ENCODE assay signal across 1 cellular context in the genomic region with DNA sequence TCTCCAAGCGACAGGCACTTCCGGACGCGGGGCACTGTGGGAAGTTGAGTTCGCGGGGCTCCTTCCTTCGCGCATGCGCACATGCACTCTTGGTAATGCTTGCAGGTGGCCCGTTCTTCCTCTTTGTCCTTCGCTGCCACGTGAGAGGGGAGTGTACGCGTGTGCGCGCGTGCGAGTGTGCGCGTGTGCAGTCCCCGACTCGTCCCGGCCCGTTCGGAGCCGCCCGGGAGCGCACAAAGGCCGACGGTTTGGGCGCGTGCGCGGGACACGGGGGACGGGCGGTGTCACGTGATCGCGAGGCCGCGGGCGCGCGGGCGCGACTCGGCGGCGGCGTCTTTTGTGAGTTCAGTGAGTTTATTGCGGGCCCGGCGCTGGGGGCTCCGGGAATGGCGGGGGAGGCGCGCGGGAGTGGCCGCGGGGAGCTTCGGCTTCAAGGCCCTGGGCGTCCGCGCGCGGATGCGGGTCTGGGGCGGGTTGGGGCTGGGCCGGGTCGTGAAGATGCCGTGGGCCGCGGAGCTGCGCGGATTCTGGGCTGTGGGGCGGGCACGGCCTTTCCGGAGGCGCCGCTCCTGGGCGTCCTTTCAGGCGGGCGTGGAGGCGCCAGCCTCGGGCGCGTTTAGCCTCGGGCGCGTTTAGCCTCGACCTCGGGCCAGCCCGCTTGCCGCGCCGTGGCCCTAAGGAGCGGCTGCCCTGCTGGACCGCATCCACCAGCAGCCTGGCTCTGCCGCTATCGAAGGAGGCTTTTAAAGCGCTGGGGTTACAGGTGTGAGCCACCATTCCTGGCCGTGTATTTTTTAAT.
TF ChIP-seq lines count a peak whose summit lies in the region.

A gene (plus strand): TSS at position 303 of the 799 bp plus-strand sequence. CDS start 3,959 bp downstream, outside the sequence.

TF ChIP-seq in K562, 482 proteins besides CTCF, POLR2A, EP300 and RAD21 (continued from another document and continues in another):
- TF ChIP-seq, protein P1, sequence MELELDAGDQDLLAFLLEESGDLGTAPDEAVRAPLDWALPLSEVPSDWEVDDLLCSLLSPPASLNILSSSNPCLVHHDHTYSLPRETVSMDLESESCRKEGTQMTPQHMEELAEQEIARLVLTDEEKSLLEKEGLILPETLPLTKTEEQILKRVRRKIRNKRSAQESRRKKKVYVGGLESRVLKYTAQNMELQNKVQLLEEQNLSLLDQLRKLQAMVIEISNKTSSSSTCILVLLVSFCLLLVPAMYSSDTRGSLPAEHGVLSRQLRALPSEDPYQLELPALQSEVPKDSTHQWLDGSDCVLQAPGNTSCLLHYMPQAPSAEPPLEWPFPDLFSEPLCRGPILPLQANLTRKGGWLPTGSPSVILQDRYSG (tag; conservative IDR thresholded peaks at IDR 0.05; ENCODE audit: low read depth) = no peak
- TF ChIP-seq TARDBP (IDR thresholded peaks at IDR 0.05) = peak; percentile 62; the same call in 1 of the 2 replicates
- no peak for TF ChIP-seq GTF2F1 (IDR thresholded peaks at IDR 0.05; ENCODE audit: low read depth, low read length)
- peak; percentile 80 for TF ChIP-seq SAFB (IDR thresholded peaks at IDR 0.05; ENCODE audit: borderline replicate concordance, low read depth, low read length)
- peak; percentile 84 for TF ChIP-seq ELF1 (tag; IDR thresholded peaks at IDR 0.05)
- TF ChIP-seq HDAC2 (IDR thresholded peaks at IDR 0.05) = 0 out of 2 replicates have a peak, but pooled peaks have one; percentile 9
- TF ChIP-seq CCNT2 (IDR thresholded peaks at IDR 0.05; ENCODE audit: borderline replicate concordance, extremely low read depth, insufficient read length, low read depth, low read length) = peak; percentile 82
- TF ChIP-seq CAMTA2 (CRISPR knock-in tag; conservative IDR thresholded peaks at IDR 0.05) = 0 out of 2 replicates have a peak, but pooled peaks have one; percentile 45
- TF ChIP-seq FOXJ2 (tag; IDR thresholded peaks at IDR 0.05) = 0 out of 2 replicates have a peak, but pooled peaks have one; percentile 43
- TF ChIP-seq, protein P2, sequence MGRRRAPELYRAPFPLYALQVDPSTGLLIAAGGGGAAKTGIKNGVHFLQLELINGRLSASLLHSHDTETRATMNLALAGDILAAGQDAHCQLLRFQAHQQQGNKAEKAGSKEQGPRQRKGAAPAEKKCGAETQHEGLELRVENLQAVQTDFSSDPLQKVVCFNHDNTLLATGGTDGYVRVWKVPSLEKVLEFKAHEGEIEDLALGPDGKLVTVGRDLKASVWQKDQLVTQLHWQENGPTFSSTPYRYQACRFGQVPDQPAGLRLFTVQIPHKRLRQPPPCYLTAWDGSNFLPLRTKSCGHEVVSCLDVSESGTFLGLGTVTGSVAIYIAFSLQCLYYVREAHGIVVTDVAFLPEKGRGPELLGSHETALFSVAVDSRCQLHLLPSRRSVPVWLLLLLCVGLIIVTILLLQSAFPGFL (CRISPR knock-in tag; IDR thresholded peaks at IDR 0.05) = no peak
- TF ChIP-seq RBFOX2 (IDR thresholded peaks at IDR 0.05; ENCODE audit: low read depth, low read length) = peak; percentile 96
- TF ChIP-seq, protein P3, sequence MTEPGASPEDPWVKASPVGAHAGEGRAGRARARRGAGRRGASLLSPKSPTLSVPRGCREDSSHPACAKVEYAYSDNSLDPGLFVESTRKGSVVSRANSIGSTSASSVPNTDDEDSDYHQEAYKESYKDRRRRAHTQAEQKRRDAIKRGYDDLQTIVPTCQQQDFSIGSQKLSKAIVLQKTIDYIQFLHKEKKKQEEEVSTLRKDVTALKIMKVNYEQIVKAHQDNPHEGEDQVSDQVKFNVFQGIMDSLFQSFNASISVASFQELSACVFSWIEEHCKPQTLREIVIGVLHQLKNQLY (CRISPR knock-in tag; conservative IDR thresholded peaks at IDR 0.05) = peak; percentile 76 to 94; a peak in 2 of 4 replicates
- TF ChIP-seq, protein P4, sequence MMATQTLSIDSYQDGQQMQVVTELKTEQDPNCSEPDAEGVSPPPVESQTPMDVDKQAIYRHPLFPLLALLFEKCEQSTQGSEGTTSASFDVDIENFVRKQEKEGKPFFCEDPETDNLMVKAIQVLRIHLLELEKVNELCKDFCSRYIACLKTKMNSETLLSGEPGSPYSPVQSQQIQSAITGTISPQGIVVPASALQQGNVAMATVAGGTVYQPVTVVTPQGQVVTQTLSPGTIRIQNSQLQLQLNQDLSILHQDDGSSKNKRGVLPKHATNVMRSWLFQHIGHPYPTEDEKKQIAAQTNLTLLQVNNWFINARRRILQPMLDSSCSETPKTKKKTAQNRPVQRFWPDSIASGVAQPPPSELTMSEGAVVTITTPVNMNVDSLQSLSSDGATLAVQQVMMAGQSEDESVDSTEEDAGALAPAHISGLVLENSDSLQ (IDR thresholded peaks at IDR 0.05) = no peak
- peak; percentile 65; the same call in 1 of the 2 replicates for TF ChIP-seq ZBTB7A (IDR thresholded peaks at IDR 0.05; ENCODE audit: borderline replicate concordance, control insufficient read depth, low read depth, low read length)
- TF ChIP-seq, protein P5, sequence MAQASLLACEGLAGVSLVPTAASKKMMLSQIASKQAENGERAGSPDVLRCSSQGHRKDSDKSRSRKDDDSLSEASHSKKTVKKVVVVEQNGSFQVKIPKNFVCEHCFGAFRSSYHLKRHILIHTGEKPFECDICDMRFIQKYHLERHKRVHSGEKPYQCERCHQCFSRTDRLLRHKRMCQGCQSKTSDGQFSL (CRISPR knock-in tag; IDR thresholded peaks at IDR 0.05) = no peak
- TF ChIP-seq, protein P5 (tag; IDR thresholded peaks at IDR 0.05) = no peak
- 0 out of 2 replicates have a peak, but pooled peaks have one; percentile 22 for TF ChIP-seq ZNF311 (CRISPR knock-in tag; IDR thresholded peaks at IDR 0.05)
- TF ChIP-seq SIN3A (IDR thresholded peaks at IDR 0.05; ENCODE audit: borderline replicate concordance in 2 of 2, control insufficient read depth in 1 of 2, low read depth in 2 of 2, low read length in 2 of 2) = peak; percentile 34; a peak in 1 of 4 replicates
- 0 out of 2 replicates have a peak, but pooled peaks have one; percentile 24 for TF ChIP-seq HDAC8 (tag; IDR thresholded peaks at IDR 0.05)
- TF ChIP-seq, protein P6, sequence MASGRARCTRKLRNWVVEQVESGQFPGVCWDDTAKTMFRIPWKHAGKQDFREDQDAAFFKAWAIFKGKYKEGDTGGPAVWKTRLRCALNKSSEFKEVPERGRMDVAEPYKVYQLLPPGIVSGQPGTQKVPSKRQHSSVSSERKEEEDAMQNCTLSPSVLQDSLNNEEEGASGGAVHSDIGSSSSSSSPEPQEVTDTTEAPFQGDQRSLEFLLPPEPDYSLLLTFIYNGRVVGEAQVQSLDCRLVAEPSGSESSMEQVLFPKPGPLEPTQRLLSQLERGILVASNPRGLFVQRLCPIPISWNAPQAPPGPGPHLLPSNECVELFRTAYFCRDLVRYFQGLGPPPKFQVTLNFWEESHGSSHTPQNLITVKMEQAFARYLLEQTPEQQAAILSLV (tag; IDR thresholded peaks at IDR 0.05) = no peak
- no peak for TF ChIP-seq CBX2 (IDR thresholded peaks at IDR 0.05; ENCODE audit: insufficient read depth, low read length, poor library complexity, severe bottlenecking)
- TF ChIP-seq ZNF121 (CRISPR knock-in tag; conservative IDR thresholded peaks at IDR 0.05) = 0 out of 2 replicates have a peak, but pooled peaks have one; percentile 10
- TF ChIP-seq EGR1 (conservative IDR thresholded peaks at IDR 0.05) = peak; percentile 34; the same call in 1 of the 2 replicates
- TF ChIP-seq, protein P7, sequence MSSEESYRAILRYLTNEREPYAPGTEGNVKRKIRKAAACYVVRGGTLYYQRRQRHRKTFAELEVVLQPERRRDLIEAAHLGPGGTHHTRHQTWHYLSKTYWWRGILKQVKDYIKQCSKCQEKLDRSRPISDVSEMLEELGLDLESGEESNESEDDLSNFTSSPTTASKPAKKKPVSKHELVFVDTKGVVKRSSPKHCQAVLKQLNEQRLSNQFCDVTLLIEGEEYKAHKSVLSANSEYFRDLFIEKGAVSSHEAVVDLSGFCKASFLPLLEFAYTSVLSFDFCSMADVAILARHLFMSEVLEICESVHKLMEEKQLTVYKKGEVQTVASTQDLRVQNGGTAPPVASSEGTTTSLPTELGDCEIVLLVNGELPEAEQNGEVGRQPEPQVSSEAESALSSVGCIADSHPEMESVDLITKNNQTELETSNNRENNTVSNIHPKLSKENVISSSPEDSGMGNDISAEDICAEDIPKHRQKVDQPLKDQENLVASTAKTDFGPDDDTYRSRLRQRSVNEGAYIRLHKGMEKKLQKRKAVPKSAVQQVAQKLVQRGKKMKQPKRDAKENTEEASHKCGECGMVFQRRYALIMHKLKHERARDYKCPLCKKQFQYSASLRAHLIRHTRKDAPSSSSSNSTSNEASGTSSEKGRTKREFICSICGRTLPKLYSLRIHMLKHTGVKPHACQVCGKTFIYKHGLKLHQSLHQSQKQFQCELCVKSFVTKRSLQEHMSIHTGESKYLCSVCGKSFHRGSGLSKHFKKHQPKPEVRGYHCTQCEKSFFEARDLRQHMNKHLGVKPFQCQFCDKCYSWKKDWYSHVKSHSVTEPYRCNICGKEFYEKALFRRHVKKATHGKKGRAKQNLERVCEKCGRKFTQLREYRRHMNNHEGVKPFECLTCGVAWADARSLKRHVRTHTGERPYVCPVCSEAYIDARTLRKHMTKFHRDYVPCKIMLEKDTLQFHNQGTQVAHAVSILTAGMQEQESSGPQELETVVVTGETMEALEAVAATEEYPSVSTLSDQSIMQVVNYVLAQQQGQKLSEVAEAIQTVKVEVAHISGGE (CRISPR knock-in tag; IDR thresholded peaks at IDR 0.05) = peak in 1 of 3 experiments; percentile 85; a peak in 2 of 6 replicates
- TF ChIP-seq, protein P8, sequence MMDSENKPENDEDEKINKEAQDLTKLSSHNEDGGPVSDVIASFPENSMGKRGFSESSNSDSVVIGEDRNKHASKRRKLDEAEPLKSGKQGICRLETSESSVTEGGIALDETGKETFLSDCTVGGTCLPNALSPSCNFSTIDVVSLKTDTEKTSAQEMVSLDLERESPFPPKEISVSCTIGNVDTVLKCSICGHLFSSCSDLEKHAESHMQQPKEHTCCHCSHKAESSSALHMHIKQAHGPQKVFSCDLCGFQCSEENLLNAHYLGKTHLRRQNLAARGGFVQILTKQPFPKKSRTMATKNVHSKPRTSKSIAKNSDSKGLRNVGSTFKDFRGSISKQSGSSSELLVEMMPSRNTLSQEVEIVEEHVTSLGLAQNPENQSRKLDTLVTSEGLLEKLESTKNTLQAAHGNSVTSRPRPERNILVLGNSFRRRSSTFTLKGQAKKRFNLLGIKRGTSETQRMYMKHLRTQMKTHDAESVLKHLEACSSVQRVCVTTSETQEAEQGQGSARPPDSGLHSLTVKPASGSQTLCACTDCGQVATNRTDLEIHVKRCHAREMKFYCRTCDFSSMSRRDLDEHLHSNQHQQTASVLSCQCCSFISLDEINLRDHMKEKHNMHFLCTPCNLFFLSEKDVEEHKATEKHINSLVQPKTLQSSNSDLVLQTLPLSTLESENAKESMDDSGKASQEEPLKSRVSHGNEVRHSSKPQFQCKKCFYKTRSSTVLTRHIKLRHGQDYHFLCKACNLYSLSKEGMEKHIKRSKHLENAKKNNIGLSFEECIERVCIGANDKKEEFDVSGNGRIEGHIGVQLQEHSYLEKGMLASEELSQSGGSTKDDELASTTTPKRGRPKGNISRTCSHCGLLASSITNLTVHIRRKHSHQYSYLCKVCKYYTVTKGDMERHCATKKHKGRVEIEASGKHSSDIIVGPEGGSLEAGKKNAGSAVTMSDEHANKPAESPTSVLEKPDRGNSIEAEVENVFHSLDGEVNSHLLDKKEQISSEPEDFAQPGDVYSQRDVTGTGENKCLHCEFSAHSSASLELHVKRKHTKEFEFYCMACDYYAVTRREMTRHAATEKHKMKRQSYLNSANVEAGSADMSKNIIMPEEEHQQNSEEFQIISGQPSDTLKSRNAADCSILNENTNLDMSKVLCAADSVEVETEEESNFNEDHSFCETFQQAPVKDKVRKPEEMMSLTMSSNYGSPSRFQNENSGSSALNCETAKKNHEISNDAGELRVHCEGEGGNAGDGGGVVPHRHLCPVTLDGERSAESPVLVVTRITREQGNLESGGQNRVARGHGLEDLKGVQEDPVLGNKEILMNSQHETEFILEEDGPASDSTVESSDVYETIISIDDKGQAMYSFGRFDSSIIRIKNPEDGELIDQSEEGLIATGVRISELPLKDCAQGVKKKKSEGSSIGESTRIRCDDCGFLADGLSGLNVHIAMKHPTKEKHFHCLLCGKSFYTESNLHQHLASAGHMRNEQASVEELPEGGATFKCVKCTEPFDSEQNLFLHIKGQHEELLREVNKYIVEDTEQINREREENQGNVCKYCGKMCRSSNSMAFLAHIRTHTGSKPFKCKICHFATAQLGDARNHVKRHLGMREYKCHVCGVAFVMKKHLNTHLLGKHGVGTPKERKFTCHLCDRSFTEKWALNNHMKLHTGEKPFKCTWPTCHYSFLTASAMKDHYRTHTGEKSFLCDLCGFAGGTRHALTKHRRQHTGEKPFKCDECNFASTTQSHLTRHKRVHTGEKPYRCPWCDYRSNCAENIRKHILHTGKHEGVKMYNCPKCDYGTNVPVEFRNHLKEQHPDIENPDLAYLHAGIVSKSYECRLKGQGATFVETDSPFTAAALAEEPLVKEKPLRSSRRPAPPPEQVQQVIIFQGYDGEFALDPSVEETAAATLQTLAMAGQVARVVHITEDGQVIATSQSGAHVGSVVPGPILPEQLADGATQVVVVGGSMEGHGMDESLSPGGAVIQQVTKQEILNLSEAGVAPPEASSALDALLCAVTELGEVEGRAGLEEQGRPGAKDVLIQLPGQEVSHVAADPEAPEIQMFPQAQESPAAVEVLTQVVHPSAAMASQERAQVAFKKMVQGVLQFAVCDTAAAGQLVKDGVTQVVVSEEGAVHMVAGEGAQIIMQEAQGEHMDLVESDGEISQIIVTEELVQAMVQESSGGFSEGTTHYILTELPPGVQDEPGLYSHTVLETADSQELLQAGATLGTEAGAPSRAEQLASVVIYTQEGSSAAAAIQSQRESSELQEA (IDR thresholded peaks at IDR 0.05; ENCODE audit: low read depth) = no peak
- 0 out of 2 replicates have a peak, but pooled peaks have one; percentile 36 for TF ChIP-seq ETV1 (tag; conservative IDR thresholded peaks at IDR 0.05; ENCODE audit: low read depth)
- peak; percentile 80; the same call in 1 of the 2 replicates for TF ChIP-seq CBX1 (IDR thresholded peaks at IDR 0.05; ENCODE audit: low read depth)
- TF ChIP-seq ATF1 (CRISPR knock-in tag; IDR thresholded peaks at IDR 0.05) = no peak
- peak; percentile 71 for TF ChIP-seq ATF1 (tag; IDR thresholded peaks at IDR 0.05)
- TF ChIP-seq MBD2 (IDR thresholded peaks at IDR 0.05; ENCODE audit: borderline replicate concordance, low read depth) = peak; percentile 59; the same call in 1 of the 2 replicates
- peak; percentile 82 for TF ChIP-seq ZNF431 (CRISPR knock-in tag; IDR thresholded peaks at IDR 0.05)
- TF ChIP-seq, protein P9, sequence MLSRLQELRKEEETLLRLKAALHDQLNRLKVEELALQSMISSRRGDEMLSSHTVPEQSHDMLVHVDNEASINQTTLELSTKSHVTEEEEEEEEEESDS (CRISPR knock-in tag; IDR thresholded peaks at IDR 0.05) = no peak
- TF ChIP-seq YBX1 (IDR thresholded peaks at IDR 0.05) = no peak
- no peak for TF ChIP-seq FOXK1 (CRISPR knock-in tag; IDR thresholded peaks at IDR 0.05; ENCODE audit: borderline replicate concordance)
- no peak for TF ChIP-seq ZSCAN32 (CRISPR knock-in tag; IDR thresholded peaks at IDR 0.05)
- no peak for TF ChIP-seq RBM34 (IDR thresholded peaks at IDR 0.05; ENCODE audit: borderline replicate concordance, insufficient read depth, low read length)
